8 cellular contexts compared by ENCODE assay signal in genomic region chr11:19259487-19260345, GRCh38. TPM values are rescaled to one million over a fixed set of nuclear protein-coding genes. Genes with fewer than 3 reads are reported as not detected.
DNase-seq lines count a peak whose midpoint lies in the region; ATAC-seq and TF ChIP-seq lines count a peak whose summit lies in the region.

No MANE protein-coding gene starts in this region.

- 50 to 56% methylated on average over 6 of the region's 6 CpGs for WGBS in thyroid gland, 2 donors

- TF ChIP-seq POLR2A in thyroid gland (IDR thresholded peaks at IDR 0.05): no peak

- H3K36me3 ChIP-seq in thyroid gland: no peaks in the 10 kb centered on the region

- no peak overlapping the region for H3K4me3 Mint-ChIP-seq in activated T-helper 1 cell treated with anti-CD3 and anti-CD28 coated beads, Interleukin-12 subunit alpha, Interleukin-12 subunit beta, Interleukin-2, Interleukin-4 antibody, amounts not matched to agents 30 ng/mL and 10 ng/mL and 1 ng/mL, durations not matched to agents 14 hours and 24 hours and 36 hours

- H3K27ac Mint-ChIP-seq in activated T-helper 1 cell treated with anti-CD3 and anti-CD28 coated beads, Interleukin-12 subunit alpha, Interleukin-12 subunit beta, Interleukin-2, Interleukin-4 antibody, amounts not matched to agents 30 ng/mL and 10 ng/mL and 1 ng/mL, durations not matched to agents 14 hours and 24 hours and 36 hours: no peak overlapping the region

- peak; percentile 80 for ATAC-seq in HG03342 (IDR thresholded peaks at IDR 0.05; ENCODE audit: unreplicated experiment)

- no peak overlapping the region for H3K4me3 ChIP-seq in thyroid gland (replicated peaks in 1 of 3)

- peaks cover 4 to 24% of the 10 kb centered on the region in 2 donors for H3K4me1 ChIP-seq in thyroid gland

- H3K27me3 Mint-ChIP-seq in activated T-helper 1 cell treated with anti-CD3 and anti-CD28 coated beads, Interleukin-12 subunit alpha, Interleukin-12 subunit beta, Interleukin-2, Interleukin-4 antibody, amounts not matched to agents 30 ng/mL and 10 ng/mL and 1 ng/mL, durations not matched to agents 14 hours and 24 hours and 36 hours (ENCODE audit: insufficient read depth): peaks cover 9% of the 10 kb centered on the region

- H3K4me1 Mint-ChIP-seq in activated T-helper 1 cell treated with anti-CD3 and anti-CD28 coated beads, Interleukin-12 subunit alpha, Interleukin-12 subunit beta, Interleukin-2, Interleukin-4 antibody, amounts not matched to agents 30 ng/mL and 10 ng/mL and 1 ng/mL, durations not matched to agents 14 hours and 24 hours and 36 hours (ENCODE audit: low read depth): peaks cover 4% of the 10 kb centered on the region

- intact Hi-C loops in activated T-helper 1 cell treated with anti-CD3 and anti-CD28 coated beads, Interleukin-12 subunit alpha, Interleukin-12 subunit beta, Interleukin-2, Interleukin-4 antibody, amounts not matched to agents 30 ng/mL and 10 ng/mL and 1 ng/mL, durations not matched to agents 14 hours and 24 hours and 36 hours (cut with micrococcal nuclease): loop anchor here (1.0 kb wide), 1 partner anchor 294 kb away; no protein-coding TSS in a partner anchor
- intact Hi-C loops in thyroid gland (cut with DNase I): loop anchor here (5.0 kb wide), 1 partner anchor 293 kb away; no protein-coding TSS in a partner anchor

- H3K9me3 ChIP-seq in thyroid gland: no peaks in the 10 kb centered on the region

- H3K36me3 Mint-ChIP-seq in activated T-helper 1 cell treated with anti-CD3 and anti-CD28 coated beads, Interleukin-12 subunit alpha, Interleukin-12 subunit beta, Interleukin-2, Interleukin-4 antibody, amounts not matched to agents 30 ng/mL and 10 ng/mL and 1 ng/mL, durations not matched to agents 14 hours and 24 hours and 36 hours (ENCODE audit: low read depth): no peaks in the 10 kb centered on the region

- H3K9me3 Mint-ChIP-seq in activated T-helper 1 cell treated with anti-CD3 and anti-CD28 coated beads, Interleukin-12 subunit alpha, Interleukin-12 subunit beta, Interleukin-2, Interleukin-4 antibody, amounts not matched to agents 30 ng/mL and 10 ng/mL and 1 ng/mL, durations not matched to agents 14 hours and 24 hours and 36 hours: no peaks in the 10 kb centered on the region

- H3K27ac ChIP-seq in thyroid gland: peak overlapping the region in 1 of 3 donors; percentile 19

- H3K27me3 ChIP-seq in thyroid gland: no peaks in the 10 kb centered on the region

- TF ChIP-seq CTCF in thyroid gland (IDR thresholded peaks at IDR 0.05): peak; percentile 72 to 97 (median 88)

- peak; percentile 46 for DNase-seq in SIG-M5 treated with dmso at 0.1 percent for 504 hours (lab: John Stamatoyannopoulos, UW; ENCODE audit: unreplicated experiment)
- DNase-seq in SIG-M5 (lab: John Stamatoyannopoulos, UW): no peak
- DNase-seq in OCI-M1 (lab: John Stamatoyannopoulos, UW): peak; percentile 85
- peak; percentile 36 for DNase-seq in activated T-helper 1 cell treated with anti-CD3 and anti-CD28 coated beads, Interleukin-12 subunit alpha, Interleukin-12 subunit beta, Interleukin-2, Interleukin-4 antibody, amounts not matched to agents 30 ng/mL and 10 ng/mL and 1 ng/mL, durations not matched to agents 14 hours and 24 hours and 36 hours (ENCODE audit: low spot score)
- peak; percentile 69 for DNase-seq in fibroblast of peridontal ligament (ENCODE audit: extremely low read depth)
- peak; percentile 33 for DNase-seq in occipital lobe (lab: John Stamatoyannopoulos, UW)
- DNase-seq in thyroid gland: peak; percentile 73 to 78

RNA-seq across cellular contexts. Expression of gene E2F8, which starts 19.0 kb away (rescaled TPM):
- total RNA-seq in activated T-helper 1 cell treated with anti-CD3 and anti-CD28 coated beads, Interleukin-12 subunit alpha, Interleukin-12 subunit beta, Interleukin-2, Interleukin-4 antibody, amounts not matched to agents 30 ng/mL and 10 ng/mL and 1 ng/mL, durations not matched to agents 14 hours and 24 hours and 36 hours: 25.6 and 28.2 TPM in 2 replicates
- 0.62 TPM for total RNA-seq in occipital lobe
- total RNA-seq in thyroid gland: not detected

RNA-seq across cellular contexts. Expression of gene CSRP3, which starts 57.9 kb away (rescaled TPM):
- total RNA-seq in activated T-helper 1 cell treated with anti-CD3 and anti-CD28 coated beads, Interleukin-12 subunit alpha, Interleukin-12 subunit beta, Interleukin-2, Interleukin-4 antibody, amounts not matched to agents 30 ng/mL and 10 ng/mL and 1 ng/mL, durations not matched to agents 14 hours and 24 hours and 36 hours: not detected in 2 replicates
- total RNA-seq in occipital lobe (0.31 TPM), thyroid gland (not detected)

Comparison
In these comparisons a context has a peak if more than half of its experiments do, and no peak if none do; other contexts are left out.
1. RNA of gene E2F8, which starts 19.0 kb away (total RNA-seq): 25.6 to 28.2 TPM in activated T-helper 1 cell treated with anti-CD3 and anti-CD28 coated beads, Interleukin-12 subunit alpha, Interleukin-12 subunit beta, Interleukin-2, Interleukin-4 antibody, amounts not matched to agents 30 ng/mL and 10 ng/mL and 1 ng/mL, durations not matched to agents 14 hours and 24 hours and 36 hours; 0.62 TPM in occipital lobe (single experiment) and not detected in thyroid gland; every median in the first group is over 10 times any median in the second.